ENCODE assay signal across 21 cellular contexts in genomic region chr2:169094676-169095075, GRCh38. TPM values are rescaled to one million over a fixed set of nuclear protein-coding genes. Genes with fewer than 3 reads are reported as not detected.
"Had no signal": no experiment of that assay in that cellular context is flagged by ENCODE, and none has a peak within 500 bp of the region (broad histone marks: within the 10 kb centered on the region; RNA-seq: fewer than 3 reads in every experiment).

No MANE protein-coding gene starts in this region.

- DNase-seq: dorsolateral prefrontal cortex; effector CD4-positive, alpha-beta T cell; foreskin fibroblast; gastrocnemius medialis; head of caudate nucleus; left ventricle myocardium superior; nucleus accumbens; spleen; stimulated activated CD4-positive, alpha-beta T cell treated with anti-CD3 and anti-CD28 coated beads, Interleukin-4, amount 100 ng/mL, for 4 hours; stimulated activated naive CD8-positive, alpha-beta T cell treated with anti-CD3 and anti-CD28 coated beads, Interleukin-15, Interleukin-2, amounts not matched to agents 100 U/mL and 50 U/mL, for 24 hours; substantia nigra; testis; tibial artery had no signal

- H3K4me1 ChIP-seq: gastrocnemius medialis, prostate gland, testis, tibial artery had no signal

- H3K4me3 ChIP-seq: dorsolateral prefrontal cortex, gastrocnemius medialis, lung, prostate gland, right atrium auricular region, skin epidermis, spleen, testis, tibial artery had no signal

- ATAC-seq: gastrocnemius medialis; natural killer cell treated with Interleukin-12 subunit alpha and Interleukin-12 subunit beta and Interleukin-15 and Interleukin-18, amount 100 ng/mL, for 72 hours; stimulated activated memory B cell treated with anti-CD40 and anti-IgM and Interleukin-4, amounts not matched to agents 10 μg/mL and 1 μg/mL and 100 μg/mL, for 72 hours; stimulated activated naive CD8-positive, alpha-beta T cell treated with anti-CD3 and anti-CD28 coated beads, Interleukin-15, Interleukin-2, amounts not matched to agents 100 U/mL and 50 U/mL, for 24 hours had no signal

- H3K27me3 ChIP-seq: dorsolateral prefrontal cortex, gastrocnemius medialis, right atrium auricular region, spleen, testis, tibial artery had no signal

- H3K9me3 ChIP-seq: gastrocnemius medialis, prostate gland, right atrium auricular region, spleen, testis, tibial artery had no signal

- H3K27ac ChIP-seq: dorsolateral prefrontal cortex, gastrocnemius medialis, prostate gland, testis, tibial artery had no signal

- H3K36me3 ChIP-seq: gastrocnemius medialis, prostate gland, spleen, tibial artery had no signal

RNA-seq across cellular contexts. Expression of gene DHRS9, which starts 25.3 kb away (rescaled TPM):
- total RNA-seq: natural killer cell treated with Interleukin-12 subunit alpha and Interleukin-12 subunit beta and Interleukin-15 and Interleukin-18, amount 100 ng/mL, for 72 hours; neural crest cell; osteocyte had no signal
